In the genomic region with DNA sequence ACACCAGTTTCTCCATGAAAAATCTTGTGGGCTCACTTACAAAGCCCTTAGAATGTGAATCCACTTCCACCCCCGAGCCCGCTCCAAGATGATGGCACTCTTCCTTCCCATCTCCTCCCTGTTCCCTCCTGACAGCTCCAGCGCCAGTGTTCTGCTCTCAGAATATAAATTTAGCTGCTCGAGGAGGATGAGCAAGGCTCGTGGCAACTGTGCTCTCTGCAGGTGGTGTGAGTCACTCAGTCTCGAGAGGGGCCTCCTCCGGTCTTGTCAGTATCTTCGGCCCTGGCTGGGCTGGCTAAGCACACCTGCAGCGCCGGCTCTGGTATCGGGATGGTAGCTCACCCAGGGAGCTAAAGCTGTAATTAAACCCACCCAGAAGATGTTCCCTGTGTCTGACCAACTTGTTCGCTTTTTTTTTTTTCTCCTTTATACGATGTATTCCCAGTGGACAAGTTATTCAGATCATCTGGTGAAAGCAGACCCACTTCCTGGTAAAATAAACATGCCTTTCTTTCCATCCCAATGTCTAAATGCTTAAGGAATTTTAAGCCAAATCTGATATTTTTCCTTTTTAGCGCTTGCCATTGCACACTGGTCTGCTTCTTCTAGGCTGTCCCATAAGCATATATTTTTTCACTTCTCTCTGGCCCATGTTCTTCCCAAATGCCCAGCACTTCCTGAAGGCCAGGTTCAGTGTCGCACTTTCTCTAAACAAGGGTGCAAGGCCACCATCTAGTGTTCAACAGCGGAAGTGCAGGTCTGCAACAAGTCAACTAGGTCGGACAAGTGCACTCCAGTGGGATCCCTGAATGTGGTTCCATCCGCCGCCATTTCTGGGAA, we compare ENCODE assay signal across 8 cellular contexts. TPM values are rescaled to one million over a fixed set of nuclear protein-coding genes. Genes with fewer than 3 reads are reported as not detected.
DNase-seq lines count a peak whose midpoint lies in the region; ATAC-seq, FAIRE-seq and TF ChIP-seq lines count a peak whose summit lies in the region.

No MANE protein-coding gene starts in this region.

- FAIRE-seq in pancreas (lab: Jason Lieb, UNC) = no peak

- H3K4me3 Mint-ChIP-seq in activated naive CD4-positive, alpha-beta T cell treated with anti-CD3 and anti-CD28 coated beads, Interleukin-2, amount 10 ng/mL, durations not matched to agents 7 days and 5 days = no peak overlapping the region

- POLR2A ChIA-PET in RWPE1 (lab: Yijun Ruan, JAX; ENCODE audit: low non-redundant PET) = no interaction called here

- H3K4me1 Mint-ChIP-seq in activated naive CD4-positive, alpha-beta T cell treated with anti-CD3 and anti-CD28 coated beads, Interleukin-2, amount 10 ng/mL, durations not matched to agents 7 days and 5 days = no peaks in the 10 kb centered on the region

- intact Hi-C loops in pancreas (cut with DNase I) = no loop called here
- intact Hi-C loops in upper lobe of right lung (cut with DNase I) = no loop called here

- no peaks in the 10 kb centered on the region for H3K9me3 Mint-ChIP-seq in activated naive CD4-positive, alpha-beta T cell treated with anti-CD3 and anti-CD28 coated beads, Interleukin-2, amount 10 ng/mL, durations not matched to agents 7 days and 5 days

- ATAC-seq in pancreas = peak; percentile 89 to 99 (median 96)
- ATAC-seq in upper lobe of right lung = peak; percentile 97
- ATAC-seq in HG03175 (IDR thresholded peaks at IDR 0.05; ENCODE audit: unreplicated experiment) = no peak

- peaks cover 16% of the 10 kb centered on the region for H3K27me3 Mint-ChIP-seq in activated naive CD4-positive, alpha-beta T cell treated with anti-CD3 and anti-CD28 coated beads, Interleukin-2, amount 10 ng/mL, durations not matched to agents 7 days and 5 days

- H3K9me3 ChIP-seq in pancreas = no peaks in the 10 kb centered on the region
- no peaks in the 10 kb centered on the region for H3K9me3 ChIP-seq in upper lobe of right lung

- H3K4me3 ChIP-seq in LNCaP clone FGC (ENCODE audit: low read depth, low read length) = no peak overlapping the region
- H3K4me3 ChIP-seq in pancreas = no peak overlapping the region
- no peak overlapping the region for H3K4me3 ChIP-seq in upper lobe of right lung

- CTCF ChIA-PET in RWPE1 (lab: Yijun Ruan, JAX) = interaction anchor here (0.6 to 2.0 kb wide), 8 partner anchors 12 to 1486 kb away, joined by 3 to 16 read pairs (median 4); no protein-coding TSS in a partner anchor
- CTCF ChIA-PET in activated naive CD4-positive, alpha-beta T cell treated with anti-CD3 and anti-CD28 coated beads, Interleukin-2, amount 10 ng/mL, durations not matched to agents 7 days and 5 days (lab: Charles Lee) = interaction anchor here (0.6 to 4.8 kb wide), 15 partner anchors 8 to 806 kb away, joined by 3 to 51 read pairs (median 4); partner anchors contain the start of gene YPEL5

- DNase-seq in GM04503 (ENCODE audit: low read depth) (peak; percentile 31), LNCaP clone FGC (ENCODE audit: low read depth) (peak; percentile 59), RWPE1 (ENCODE audit: low spot score) (peak; percentile 48), glomerular visceral epithelial cell (ENCODE audit: extremely low spot score) (peak; percentile 86), pancreas (peak; percentile 68 to 93 (median 88)), upper lobe of right lung (peak; percentile 80)
- peak; percentile 79 for DNase-seq in activated naive CD4-positive, alpha-beta T cell treated with anti-CD3 and anti-CD28 coated beads, Interleukin-2, amount 10 ng/mL, durations not matched to agents 7 days and 5 days

- H3K4me1 ChIP-seq in pancreas (peaks cover 0 to 5% (median 0%) of the 10 kb centered on the region in 3 donors), upper lobe of right lung (no peaks in the 10 kb centered on the region)

- H3K27ac ChIP-seq in RWPE1 (no peak overlapping the region), pancreas (no peak overlapping the region), upper lobe of right lung (no peak overlapping the region)

- H3K36me3 Mint-ChIP-seq in activated naive CD4-positive, alpha-beta T cell treated with anti-CD3 and anti-CD28 coated beads, Interleukin-2, amount 10 ng/mL, durations not matched to agents 7 days and 5 days = no peaks in the 10 kb centered on the region

- H3K36me3 ChIP-seq in pancreas = no peaks in the 10 kb centered on the region
- no peaks in the 10 kb centered on the region for H3K36me3 ChIP-seq in upper lobe of right lung

- no peak overlapping the region for H3K27ac Mint-ChIP-seq in activated naive CD4-positive, alpha-beta T cell treated with anti-CD3 and anti-CD28 coated beads, Interleukin-2, amount 10 ng/mL, durations not matched to agents 7 days and 5 days

- H3K27me3 ChIP-seq in pancreas (no peaks in the 10 kb centered on the region), upper lobe of right lung (no peaks in the 10 kb centered on the region)

- TF ChIP-seq CTCF in LNCaP clone FGC (IDR thresholded peaks at IDR 0.05; ENCODE audit: control insufficient read depth, extremely low read depth, insufficient read depth) (peak; percentile 91), RWPE1 (conservative IDR thresholded peaks at IDR 0.05; ENCODE audit: low read depth) (peak; percentile 81), pancreas (IDR thresholded peaks at IDR 0.05) (peak; percentile 83 to 93 (median 92)), upper lobe of right lung (IDR thresholded peaks at IDR 0.05) (peak; percentile 94)

- WGBS in pancreas, 2 donors = 51 to 57% methylated on average over 19 of the region's 19 CpGs

RNA-seq across cellular contexts. Expression of gene YPEL5, which starts 31.4 kb away (rescaled TPM):
- total RNA-seq in pancreas (10 to 100 TPM; 22.8 to 53.2 (median 27.1) TPM), upper lobe of right lung (101 TPM)
- polyA plus RNA-seq in pancreas = 10 to 100 TPM; 20.6 to 42.1 TPM

Comparison
In these comparisons a context has a peak if more than half of its experiments do, and no peak if none do; other contexts are left out.
1. DNase-seq: peak in every context shown above with its lines; median percentile 88 in pancreas; 86 in glomerular visceral epithelial cell; 80 in upper lobe of right lung; 79 in activated naive CD4-positive, alpha-beta T cell treated with anti-CD3 and anti-CD28 coated beads, Interleukin-2, amount 10 ng/mL, durations not matched to agents 7 days and 5 days; 59 in LNCaP clone FGC; 48 in RWPE1; 31 in GM04503.